In the genomic region with DNA sequence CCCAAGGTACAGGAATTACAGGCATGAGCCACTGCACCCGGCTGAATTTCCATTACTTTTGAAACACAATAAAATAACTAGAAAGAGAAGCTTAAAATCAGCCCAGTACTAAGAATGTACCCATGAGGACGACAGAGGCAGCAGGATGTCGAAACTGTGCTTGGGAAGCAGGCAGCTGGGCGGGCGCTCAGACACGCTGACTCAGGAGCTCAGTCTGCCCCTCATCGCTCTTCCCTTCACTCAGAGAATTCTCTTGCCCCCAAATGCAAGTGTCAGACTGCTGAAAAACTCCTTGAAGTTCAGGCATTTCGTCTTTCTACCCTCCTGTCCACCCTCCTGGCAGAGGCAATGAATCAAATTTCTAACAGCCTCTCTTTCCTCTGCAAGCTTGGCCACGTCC, we compare ENCODE assay signal across 2 cellular contexts.
TF ChIP-seq lines count a peak whose summit lies in the region.

No MANE protein-coding gene starts in this region.

TF ChIP-seq in K562, 482 proteins besides CTCF, POLR2A, EP300 and RAD21 (continues in another document):
- TF ChIP-seq, protein P1, sequence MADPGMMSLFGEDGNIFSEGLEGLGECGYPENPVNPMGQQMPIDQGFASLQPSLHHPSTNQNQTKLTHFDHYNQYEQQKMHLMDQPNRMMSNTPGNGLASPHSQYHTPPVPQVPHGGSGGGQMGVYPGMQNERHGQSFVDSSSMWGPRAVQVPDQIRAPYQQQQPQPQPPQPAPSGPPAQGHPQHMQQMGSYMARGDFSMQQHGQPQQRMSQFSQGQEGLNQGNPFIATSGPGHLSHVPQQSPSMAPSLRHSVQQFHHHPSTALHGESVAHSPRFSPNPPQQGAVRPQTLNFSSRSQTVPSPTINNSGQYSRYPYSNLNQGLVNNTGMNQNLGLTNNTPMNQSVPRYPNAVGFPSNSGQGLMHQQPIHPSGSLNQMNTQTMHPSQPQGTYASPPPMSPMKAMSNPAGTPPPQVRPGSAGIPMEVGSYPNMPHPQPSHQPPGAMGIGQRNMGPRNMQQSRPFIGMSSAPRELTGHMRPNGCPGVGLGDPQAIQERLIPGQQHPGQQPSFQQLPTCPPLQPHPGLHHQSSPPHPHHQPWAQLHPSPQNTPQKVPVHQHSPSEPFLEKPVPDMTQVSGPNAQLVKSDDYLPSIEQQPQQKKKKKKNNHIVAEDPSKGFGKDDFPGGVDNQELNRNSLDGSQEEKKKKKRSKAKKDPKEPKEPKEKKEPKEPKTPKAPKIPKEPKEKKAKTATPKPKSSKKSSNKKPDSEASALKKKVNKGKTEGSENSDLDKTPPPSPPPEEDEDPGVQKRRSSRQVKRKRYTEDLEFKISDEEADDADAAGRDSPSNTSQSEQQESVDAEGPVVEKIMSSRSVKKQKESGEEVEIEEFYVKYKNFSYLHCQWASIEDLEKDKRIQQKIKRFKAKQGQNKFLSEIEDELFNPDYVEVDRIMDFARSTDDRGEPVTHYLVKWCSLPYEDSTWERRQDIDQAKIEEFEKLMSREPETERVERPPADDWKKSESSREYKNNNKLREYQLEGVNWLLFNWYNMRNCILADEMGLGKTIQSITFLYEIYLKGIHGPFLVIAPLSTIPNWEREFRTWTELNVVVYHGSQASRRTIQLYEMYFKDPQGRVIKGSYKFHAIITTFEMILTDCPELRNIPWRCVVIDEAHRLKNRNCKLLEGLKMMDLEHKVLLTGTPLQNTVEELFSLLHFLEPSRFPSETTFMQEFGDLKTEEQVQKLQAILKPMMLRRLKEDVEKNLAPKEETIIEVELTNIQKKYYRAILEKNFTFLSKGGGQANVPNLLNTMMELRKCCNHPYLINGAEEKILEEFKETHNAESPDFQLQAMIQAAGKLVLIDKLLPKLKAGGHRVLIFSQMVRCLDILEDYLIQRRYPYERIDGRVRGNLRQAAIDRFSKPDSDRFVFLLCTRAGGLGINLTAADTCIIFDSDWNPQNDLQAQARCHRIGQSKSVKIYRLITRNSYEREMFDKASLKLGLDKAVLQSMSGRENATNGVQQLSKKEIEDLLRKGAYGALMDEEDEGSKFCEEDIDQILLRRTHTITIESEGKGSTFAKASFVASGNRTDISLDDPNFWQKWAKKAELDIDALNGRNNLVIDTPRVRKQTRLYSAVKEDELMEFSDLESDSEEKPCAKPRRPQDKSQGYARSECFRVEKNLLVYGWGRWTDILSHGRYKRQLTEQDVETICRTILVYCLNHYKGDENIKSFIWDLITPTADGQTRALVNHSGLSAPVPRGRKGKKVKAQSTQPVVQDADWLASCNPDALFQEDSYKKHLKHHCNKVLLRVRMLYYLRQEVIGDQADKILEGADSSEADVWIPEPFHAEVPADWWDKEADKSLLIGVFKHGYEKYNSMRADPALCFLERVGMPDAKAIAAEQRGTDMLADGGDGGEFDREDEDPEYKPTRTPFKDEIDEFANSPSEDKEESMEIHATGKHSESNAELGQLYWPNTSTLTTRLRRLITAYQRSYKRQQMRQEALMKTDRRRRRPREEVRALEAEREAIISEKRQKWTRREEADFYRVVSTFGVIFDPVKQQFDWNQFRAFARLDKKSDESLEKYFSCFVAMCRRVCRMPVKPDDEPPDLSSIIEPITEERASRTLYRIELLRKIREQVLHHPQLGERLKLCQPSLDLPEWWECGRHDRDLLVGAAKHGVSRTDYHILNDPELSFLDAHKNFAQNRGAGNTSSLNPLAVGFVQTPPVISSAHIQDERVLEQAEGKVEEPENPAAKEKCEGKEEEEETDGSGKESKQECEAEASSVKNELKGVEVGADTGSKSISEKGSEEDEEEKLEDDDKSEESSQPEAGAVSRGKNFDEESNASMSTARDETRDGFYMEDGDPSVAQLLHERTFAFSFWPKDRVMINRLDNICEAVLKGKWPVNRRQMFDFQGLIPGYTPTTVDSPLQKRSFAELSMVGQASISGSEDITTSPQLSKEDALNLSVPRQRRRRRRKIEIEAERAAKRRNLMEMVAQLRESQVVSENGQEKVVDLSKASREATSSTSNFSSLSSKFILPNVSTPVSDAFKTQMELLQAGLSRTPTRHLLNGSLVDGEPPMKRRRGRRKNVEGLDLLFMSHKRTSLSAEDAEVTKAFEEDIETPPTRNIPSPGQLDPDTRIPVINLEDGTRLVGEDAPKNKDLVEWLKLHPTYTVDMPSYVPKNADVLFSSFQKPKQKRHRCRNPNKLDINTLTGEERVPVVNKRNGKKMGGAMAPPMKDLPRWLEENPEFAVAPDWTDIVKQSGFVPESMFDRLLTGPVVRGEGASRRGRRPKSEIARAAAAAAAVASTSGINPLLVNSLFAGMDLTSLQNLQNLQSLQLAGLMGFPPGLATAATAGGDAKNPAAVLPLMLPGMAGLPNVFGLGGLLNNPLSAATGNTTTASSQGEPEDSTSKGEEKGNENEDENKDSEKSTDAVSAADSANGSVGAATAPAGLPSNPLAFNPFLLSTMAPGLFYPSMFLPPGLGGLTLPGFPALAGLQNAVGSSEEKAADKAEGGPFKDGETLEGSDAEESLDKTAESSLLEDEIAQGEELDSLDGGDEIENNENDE (IDR thresholded peaks at IDR 0.05; ENCODE audit: low read depth, low read length) = no peak
- TF ChIP-seq ILK (tag; IDR thresholded peaks at IDR 0.05; ENCODE audit: borderline replicate concordance, low read depth) (no peak), AFF4 (CRISPR knock-in tag; IDR thresholded peaks at IDR 0.05) (no peak), MCM7 (IDR thresholded peaks at IDR 0.05) (no peak), PCBP2 (IDR thresholded peaks at IDR 0.05; ENCODE audit: low read depth, low read length, poor library complexity, severe bottlenecking) (no peak), GABPB2 (CRISPR knock-in tag; conservative IDR thresholded peaks at IDR 0.05) (no peak), ZBTB8A (IDR thresholded peaks at IDR 0.05; ENCODE audit: partially characterized antibody) (no peak)

TF ChIP-seq in SK-N-SH, 30 proteins besides CTCF, POLR2A, EP300 and RAD21:
- TF ChIP-seq RFX5 (IDR thresholded peaks at IDR 0.05; ENCODE audit: low read length) (no peak), FOXJ3 (CRISPR knock-in tag; IDR thresholded peaks at IDR 0.05) (no peak), GATA2 (CRISPR knock-in tag; IDR thresholded peaks at IDR 0.05) (no peak)
